In the genomic region with DNA sequence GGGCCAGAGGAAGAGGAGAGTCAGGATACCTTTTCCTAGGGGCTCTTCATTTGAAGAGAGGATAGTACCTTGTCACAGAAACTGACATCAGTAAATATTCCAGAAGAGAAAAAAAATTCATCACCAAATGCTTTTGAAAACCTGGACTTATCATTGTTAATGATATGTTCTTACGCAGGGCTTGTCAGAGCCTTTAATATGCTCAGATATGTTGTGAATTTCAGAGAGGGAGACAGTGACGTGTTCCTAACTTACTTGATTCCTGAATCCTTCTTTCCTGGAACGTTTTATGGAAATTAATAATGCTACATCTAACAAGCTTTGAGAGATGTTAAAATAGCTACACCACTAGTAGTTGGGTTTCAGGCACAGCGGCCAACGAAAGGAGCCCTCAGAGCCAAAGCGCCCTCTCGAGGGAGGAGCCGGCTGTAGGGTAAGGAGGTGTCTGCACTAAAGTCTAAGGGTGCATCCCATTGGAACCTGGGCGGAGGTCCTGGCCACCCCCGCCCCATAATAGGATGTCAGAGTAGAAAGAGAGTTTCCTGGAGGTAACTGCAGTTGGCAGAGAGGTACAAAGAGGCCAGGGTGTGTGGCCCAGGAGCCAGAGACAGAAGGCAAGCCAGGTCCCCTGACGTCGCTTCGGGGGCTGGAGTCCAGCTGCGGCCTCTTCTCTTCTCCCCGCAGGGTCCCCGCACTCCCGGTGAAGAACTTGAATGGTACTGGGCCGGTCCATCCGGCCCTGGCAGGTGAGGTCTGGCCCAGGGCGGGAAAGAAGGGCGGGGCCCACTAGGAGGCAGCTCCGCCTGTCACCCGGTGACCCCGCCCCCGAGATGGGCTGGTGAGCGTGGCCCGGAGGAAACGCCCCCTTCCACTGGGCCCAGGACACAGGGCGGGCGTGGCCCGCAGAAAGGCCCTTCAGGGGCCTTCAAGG, we compare ENCODE assay signal across 10 cellular contexts. TPM values are rescaled to one million over a fixed set of nuclear protein-coding genes. Genes with fewer than 3 reads are reported as not detected.
DNase-seq lines count a peak whose midpoint lies in the region; ATAC-seq, FAIRE-seq and TF ChIP-seq lines count a peak whose summit lies in the region.
"Had no signal": no experiment of that assay in that cellular context is flagged by ENCODE, and none has a peak within 500 bp of the region (broad histone marks: within the 10 kb centered on the region; RNA-seq: fewer than 3 reads in every experiment).

No MANE protein-coding gene starts in this region.

- WGBS in H1 (ENCODE audit: extremely low coverage in 1 of 2, insufficient coverage in 1 of 2, insufficient read length in 1 of 2, insufficient replicate concordance in 2 of 2, low coverage in 1 of 2, low lambda C conversion rate in 2 of 2, missing lambda C conversion rate in 1 of 2), 2 experiments: 8% methylated on average over 19 of the region's 31 CpGs; no CpG with 5 or more reads in 1 of the 2 experiments

- H3K23ac ChIP-seq in H1 (ENCODE audit: insufficient read length): no peak overlapping the region

- H2BK5ac ChIP-seq in H1 (ENCODE audit: low read depth, low read length): no peak overlapping the region

- H2BK15ac ChIP-seq in H1 (ENCODE audit: low read length): no peak overlapping the region

- no peak overlapping the region for H3K4ac ChIP-seq in H1 (replicated peaks; ENCODE audit: insufficient read length, low read depth, low read length)

- peaks cover 0 to 8% (median 3%) of the 10 kb centered on the region in 4 experiments; a peak in 4 of 7 replicates for H3K4me1 ChIP-seq in H1 (replicated peaks in 1 of 4; ENCODE audit: control insufficient read depth in 3 of 4, insufficient read depth in 4 of 4, low read length in 3 of 4)

- ATAC-seq in natural killer cell (peak; percentile 30 to 66 (median 58)), HG02884 (IDR thresholded peaks at IDR 0.05; ENCODE audit: unreplicated experiment) (no peak)

- no peaks in the 10 kb centered on the region for H3K79me2 ChIP-seq in H1 (ENCODE audit: control insufficient read depth in 1 of 2, insufficient read depth in 2 of 2, low read length in 2 of 2)

- peak overlapping the region; percentile 71 for H3K4me3 Mint-ChIP-seq in natural killer cell

- H3K79me1 ChIP-seq in H1 (ENCODE audit: low read depth, low read length): no peaks in the 10 kb centered on the region

- H2AFZ ChIP-seq in H1 (ENCODE audit: low read length): no peak overlapping the region

- peak overlapping the region; percentile 58 to 89 for H3K4me2 ChIP-seq in H1 (ENCODE audit: insufficient read depth in 1 of 2, low read depth in 2 of 2, low read length in 2 of 2)

- no peak overlapping the region for H4K5ac ChIP-seq in H1 (ENCODE audit: insufficient read length, low read depth, low read length)

- POLR2A ChIA-PET in H1 (lab: Charles Lee; ENCODE audit: partially characterized antibody): interaction anchor here (0.6 to 1.8 kb wide), 4 partner anchors 11 to 669 kb away, joined by 3 to 7 read pairs (median 4); no protein-coding TSS in a partner anchor

- no peak overlapping the region for H4K8ac ChIP-seq in H1 (ENCODE audit: extremely low read depth, insufficient read depth, low read length)

- peaks cover 3 to 8% of the 10 kb centered on the region in 2 donors for H3K27me3 Mint-ChIP-seq in natural killer cell (ENCODE audit: low read depth in 2 of 2)

- no peak overlapping the region for H3K18ac ChIP-seq in H1 (ENCODE audit: extremely low read depth, low read length)

- no peak overlapping the region for H4K91ac ChIP-seq in H1 (replicated peaks; ENCODE audit: insufficient read length, low read length)

- no peaks in the 10 kb centered on the region for H3K9me3 ChIP-seq in H1 (ENCODE audit: insufficient read depth in 2 of 2, low read depth in 1 of 2, low read length in 1 of 2)

- H3K36me3 Mint-ChIP-seq in natural killer cell: no peaks in the 10 kb centered on the region

- TF ChIP-seq CTCF in H1 (IDR thresholded peaks at IDR 0.05; ENCODE audit: control extremely low read depth in 1 of 3, insufficient read depth in 1 of 3, low read depth in 1 of 3, low read length in 3 of 3): peak; percentile 34 to 58 (median 57); a peak in 3 of 4 replicates
- TF ChIP-seq CTCF in natural killer cell (IDR thresholded peaks at IDR 0.05): no peak
- no peak for TF ChIP-seq CTCF in D721Med (IDR thresholded peaks at IDR 0.05; ENCODE audit: insufficient read depth, missing control alignments)

- in situ Hi-C loops in KBM-7 (cut with MboI; ENCODE audit: low pct_unique_long_range_greater_than_20kb, low sequenced_read_pairs): no loop called here

- peaks cover 3% of the 10 kb centered on the region; the same call in 1 of the 2 replicates for H3K23me2 ChIP-seq in H1 (ENCODE audit: low read depth, low read length)

- H2BK120ac ChIP-seq in H1 (replicated peaks; ENCODE audit: low read depth, low read length): no peak overlapping the region

- no peak for TF ChIP-seq EP300 in H1 (IDR thresholded peaks at IDR 0.05; ENCODE audit: borderline replicate concordance in 1 of 2, low read depth in 2 of 2, low read length in 2 of 2)

- DNase-seq in GM03348 (ENCODE audit: low spot score) (peak; percentile 32), KBM-7 (peak; percentile 19), H1 (ENCODE audit: low read depth in 1 of 2, low spot score in 2 of 2) (peak in 1 of 2 experiments; percentile 92), natural killer cell (no peak), D721Med (ENCODE audit: insufficient read length, low spot score) (no peak), NCI-H1694 treated with DMSO at 0.1 percent for 48 hours (lab: John Stamatoyannopoulos, UW) (no peak)
- no peak for DNase-seq in activated CD4-positive, CD25-positive, alpha-beta regulatory T cell treated with anti-CD3 and anti-CD28 coated beads, Interleukin-2, amount 50 U/mL, for 72 hours
- DNase-seq: activated effector memory CD4-positive, alpha-beta T cell treated with Interleukin-2 at 50 U/mL for 16 hours; NCI-H345 had no signal

- H2BK12ac ChIP-seq in H1 (ENCODE audit: low read depth, low read length): no peak overlapping the region

- H3K14ac ChIP-seq in H1 (ENCODE audit: insufficient read length): no peak overlapping the region

- peaks cover 34 to 51% of the 10 kb centered on the region in 2 donors for H3K4me1 Mint-ChIP-seq in natural killer cell

- peak overlapping the region; percentile 39 to 64 (median 44) for H3K4me3 ChIP-seq in H1 (ENCODE audit: extremely low read depth in 1 of 4, insufficient read depth in 2 of 4, low read depth in 3 of 4, low read length in 4 of 4)

- no peaks in the 10 kb centered on the region for H3K27me3 ChIP-seq in H1 (replicated peaks in 1 of 4; ENCODE audit: control insufficient read depth in 3 of 4, extremely low read depth in 1 of 4, insufficient read depth in 3 of 4, low read length in 3 of 4)

- no peak overlapping the region for H2AK5ac ChIP-seq in H1 (ENCODE audit: low read depth, low read length)

- H3K27ac Mint-ChIP-seq in natural killer cell: peak overlapping the region in 1 of 2 donors; percentile 72

- no peak overlapping the region for H3K27ac ChIP-seq in H1 (ENCODE audit: low read depth, low read length)

- H3K9me3 Mint-ChIP-seq in natural killer cell: no peaks in the 10 kb centered on the region

- 0 out of 3 replicates have a peak, but pooled peaks of 1 of the 2 experiments have one; percentile 28 for TF ChIP-seq POLR2A in H1 (IDR thresholded peaks at IDR 0.05; ENCODE audit: control extremely low read depth in 1 of 2, low read depth in 2 of 2, low read length in 2 of 2)

- no peak for FAIRE-seq in H1 (lab: Jason Lieb, UNC)
- FAIRE-seq in D721Med (lab: Jason Lieb, UNC): no peak

- TF ChIP-seq RAD21 in H1 (IDR thresholded peaks at IDR 0.05 in 1 of 2, conservative IDR thresholded peaks at IDR 0.05 in 1 of 2; ENCODE audit: low read depth in 2 of 2, low read length in 2 of 2): peak; percentile 41 to 56

- H3K9ac ChIP-seq in H1 (replicated peaks in 1 of 4; ENCODE audit: extremely low read depth in 1 of 4, low read depth in 3 of 4, low read length in 3 of 4): no peak overlapping the region

- CTCF ChIA-PET in H1 (lab: Charles Lee; ENCODE audit: partially characterized antibody): interaction anchor here (0.6 to 8.8 kb wide), 32 partner anchors 9 to 182 kb away, joined by 3 to 139 read pairs (median 4); a partner anchor contains a TSS

- H4K20me1 ChIP-seq in H1 (replicated peaks in 1 of 2; ENCODE audit: control insufficient read depth in 1 of 2, insufficient read depth in 2 of 2, low read length in 2 of 2): peaks cover 0 to 2% of the 10 kb centered on the region in 2 experiments

- H2BK20ac ChIP-seq in H1 (ENCODE audit: low read length): no peak overlapping the region

- intact Hi-C loops in natural killer cell (cut with micrococcal nuclease): no loop called here

- H3K36me3 ChIP-seq in H1 (ENCODE audit: control insufficient read depth in 2 of 4, insufficient read depth in 4 of 4, low read length in 3 of 4): no peaks in the 10 kb centered on the region

- H3K56ac ChIP-seq in H1 (replicated peaks; ENCODE audit: insufficient read length, low read depth, low read length): peak overlapping the region; percentile 36

RNA-seq across cellular contexts. Expression of a gene that starts 36.2 kb away (rescaled TPM):
- 6.9 and 8.6 TPM in 2 replicates for total RNA-seq in H1 (2021; fragmentation: NEBNext Ultra II Directional; extraction: Animal tissue kit (Norgen Biotek cat#: 25700))
- polyA plus RNA-seq in H1 (2011; rRNA removed): 4.7 and 7.0 TPM in 2 replicates
- 5.3 TPM for polyA plus RNA-seq in H1 (2011; cell fraction: cytosol; rRNA removed)
- 7.4 TPM for polyA plus RNA-seq in H1 (2011; cell fraction: nucleus; rRNA removed)
- 4.1 to 7.7 TPM (median 6.1 TPM) in 4 replicates for polyA plus RNA-seq in H1 (2012, experiment 1 of 2)
- polyA plus RNA-seq in H1 (2012, experiment 2 of 2): 6.5 TPM
- 4.9 TPM for polyA plus RNA-seq in H1 (2013, experiment 1 of 2)
- polyA plus RNA-seq in H1 (2013, experiment 2 of 2): 4.6 TPM
- 3.0 and 3.6 TPM in 2 replicates for polyA minus RNA-seq in H1 (2011; rRNA and poly(A)+ RNA removed)
- polyA minus RNA-seq in H1 (2011; cell fraction: cytosol; rRNA and poly(A)+ RNA removed): 5.7 TPM
- 3.8 TPM for polyA minus RNA-seq in H1 (2011; cell fraction: nucleus; rRNA and poly(A)+ RNA removed)
- total RNA-seq in natural killer cell: 1 to 10 TPM; 1.7 to 4.2 (median 4.0) TPM

RNA-seq across cellular contexts. Expression of a gene that starts 42.8 kb away (rescaled TPM):
- total RNA-seq in H1 (2021; fragmentation: NEBNext Ultra II Directional; extraction: Animal tissue kit (Norgen Biotek cat#: 25700)): 5.0 and 6.4 TPM in 2 replicates
- polyA plus RNA-seq in H1 (2011; rRNA removed): 3.7 and 5.9 TPM in 2 replicates
- polyA plus RNA-seq in H1 (2011; cell fraction: cytosol; rRNA removed): 5.3 TPM
- polyA plus RNA-seq in H1 (2011; cell fraction: nucleus; rRNA removed): 11.4 TPM
- polyA plus RNA-seq in H1 (2012, experiment 1 of 2): 2.7 to 5.6 TPM (median 4.5 TPM) in 4 replicates
- polyA plus RNA-seq in H1 (2012, experiment 2 of 2): 3.6 TPM
- 2.6 TPM for polyA plus RNA-seq in H1 (2013, experiment 1 of 2)
- polyA plus RNA-seq in H1 (2013, experiment 2 of 2): 2.9 TPM
- 2.3 and 3.4 TPM in 2 replicates for polyA minus RNA-seq in H1 (2011; rRNA and poly(A)+ RNA removed)
- 2.6 TPM for polyA minus RNA-seq in H1 (2011; cell fraction: cytosol; rRNA and poly(A)+ RNA removed)
- polyA minus RNA-seq in H1 (2011; cell fraction: nucleus; rRNA and poly(A)+ RNA removed): 6.4 TPM
- total RNA-seq in natural killer cell: not detected

RNA-seq across cellular contexts. Expression of a gene that starts 56.8 kb away (rescaled TPM):
- total RNA-seq in H1 (2021; fragmentation: NEBNext Ultra II Directional; extraction: Animal tissue kit (Norgen Biotek cat#: 25700)): 0.56 TPM in 1 of 2 replicates, not detected in the other
- polyA plus RNA-seq in H1 (2011; rRNA removed): 0.45 and 0.80 TPM in 2 replicates
- polyA plus RNA-seq in H1 (2011; cell fraction: cytosol; rRNA removed): 0.92 TPM
- polyA plus RNA-seq in H1 (2011; cell fraction: nucleus; rRNA removed): 1.3 TPM
- polyA plus RNA-seq in H1 (2012, experiment 1 of 2): 0.27 to 0.42 TPM (median 0.36 TPM) in 4 replicates
- polyA plus RNA-seq in H1 (2012, experiment 2 of 2): 0.22 TPM
- 0.14 TPM for polyA plus RNA-seq in H1 (2013, experiment 1 of 2)
- 0.26 TPM for polyA plus RNA-seq in H1 (2013, experiment 2 of 2)
- not detected in 2 replicates for polyA minus RNA-seq in H1 (2011; rRNA and poly(A)+ RNA removed)
- not detected for polyA minus RNA-seq in H1 (2011; cell fraction: cytosol; rRNA and poly(A)+ RNA removed)
- 0.90 TPM for polyA minus RNA-seq in H1 (2011; cell fraction: nucleus; rRNA and poly(A)+ RNA removed)
- not detected for total RNA-seq in natural killer cell

Comparison
In these comparisons a context has a peak if more than half of its experiments do, and no peak if none do; other contexts are left out.
1. DNase-seq: peak in GM03348 (single experiment) and KBM-7 (single experiment); none in natural killer cell (single experiment), activated CD4-positive, CD25-positive, alpha-beta regulatory T cell treated with anti-CD3 and anti-CD28 coated beads, Interleukin-2, amount 50 U/mL, for 72 hours (single experiment), D721Med (single experiment) and NCI-H1694 treated with DMSO at 0.1 percent for 48 hours (single experiment).
2. CTCF ChIP-seq: peak in H1 (3 of 3); none in natural killer cell (single experiment) and D721Med (single experiment).